18 cellular contexts compared by ENCODE assay signal in genomic region chr22:17190702-17191101, GRCh38.
"Had no signal": no experiment of that assay in that cellular context is flagged by ENCODE, and none has a peak within 500 bp of the region (broad histone marks: within the 10 kb centered on the region; RNA-seq: fewer than 3 reads in every experiment).

No MANE protein-coding gene starts in this region.

- H3K4me3 Mint-ChIP-seq: activated CD4-positive, alpha-beta memory T cell treated with anti-CD3 and anti-CD28 coated beads, Interleukin-2, amount 10 ng/mL, durations not matched to agents 7 days and 5 days; activated CD4-positive, alpha-beta T cell treated with anti-CD3 and anti-CD28 coated beads for 36 hours; activated T-cell treated with anti-CD3 and anti-CD28 coated beads, Interleukin-2, amount 50 U/mL, for 72 hours; brain; memory B cell; stimulated activated effector memory CD8-positive, alpha-beta T cell treated with anti-CD3 and anti-CD28 coated beads, Interleukin-12 subunit alpha, Interleukin-12 subunit beta, amount 100 ng/mL, for 72 hours; T-helper 1 cell treated with Interleukin-12 subunit alpha and Interleukin-12 subunit beta and Interleukin-4 antibody, amounts not matched to agents 30 μg/mL and 1 μg/mL, for 36 hours had no signal

- H3K27me3 Mint-ChIP-seq: activated CD4-positive, alpha-beta memory T cell treated with anti-CD3 and anti-CD28 coated beads, Interleukin-2, amount 10 ng/mL, durations not matched to agents 7 days and 5 days; activated CD4-positive, alpha-beta T cell treated with anti-CD3 and anti-CD28 coated beads for 36 hours; memory B cell had no signal

- ATAC-seq: activated CD4-positive, alpha-beta T cell treated with anti-CD3 and anti-CD28 coated beads for 36 hours; activated naive CD4-positive, alpha-beta T cell treated with anti-CD3 and anti-CD28 coated beads, Interleukin-2, amount 50 U/mL, for 72 hours; activated T-cell treated with anti-CD3 and anti-CD28 coated beads, Interleukin-2, amount 50 U/mL, for 72 hours; left ventricle myocardium superior; stimulated activated effector memory CD8-positive, alpha-beta T cell treated with anti-CD3 and anti-CD28 coated beads, Interleukin-12 subunit alpha, Interleukin-12 subunit beta, amount 100 ng/mL, for 72 hours had no signal

- H3K27ac Mint-ChIP-seq: activated CD4-positive, alpha-beta memory T cell treated with anti-CD3 and anti-CD28 coated beads, Interleukin-2, amount 10 ng/mL, durations not matched to agents 7 days and 5 days; activated T-cell treated with anti-CD3 and anti-CD28 coated beads, Interleukin-2, amount 50 U/mL, for 72 hours; brain; stimulated activated effector memory CD8-positive, alpha-beta T cell treated with anti-CD3 and anti-CD28 coated beads, Interleukin-12 subunit alpha, Interleukin-12 subunit beta, amount 100 ng/mL, for 72 hours; T-helper 1 cell treated with Interleukin-12 subunit alpha and Interleukin-12 subunit beta and Interleukin-4 antibody, amounts not matched to agents 30 μg/mL and 1 μg/mL, for 36 hours had no signal

- H3K36me3 Mint-ChIP-seq: activated naive CD4-positive, alpha-beta T cell treated with anti-CD3 and anti-CD28 coated beads, Interleukin-2, amount 50 U/mL, for 72 hours had no signal

- H3K4me3 ChIP-seq: colonic mucosa, esophagus muscularis mucosa, sigmoid colon, thyroid gland had no signal

- H3K27ac ChIP-seq: colonic mucosa, esophagus muscularis mucosa, sigmoid colon, thyroid gland, WERI-Rb-1 had no signal

- H3K4me1 Mint-ChIP-seq: activated CD4-positive, alpha-beta memory T cell treated with anti-CD3 and anti-CD28 coated beads, Interleukin-2, amount 10 ng/mL, durations not matched to agents 7 days and 5 days had no signal

- DNase-seq: activated CD4-positive, alpha-beta memory T cell treated with anti-CD3 and anti-CD28 coated beads, Interleukin-2, amount 10 ng/mL, durations not matched to agents 7 days and 5 days; activated CD4-positive, alpha-beta T cell treated with anti-CD3 and anti-CD28 coated beads for 36 hours; activated gamma-delta T cell; activated T-cell treated with anti-CD3 and anti-CD28 coated beads, Interleukin-2, amount 50 U/mL, for 72 hours; amniotic stem cell; central memory CD4-positive, alpha-beta T cell; colonic mucosa; kidney glomerular epithelial cell; left ventricle myocardium superior; sigmoid colon; thyroid gland; WERI-Rb-1 had no signal

- H3K4me1 ChIP-seq: colonic mucosa, esophagus muscularis mucosa, sigmoid colon, thyroid gland had no signal

- H3K36me3 ChIP-seq: colonic mucosa, thyroid gland, WERI-Rb-1 had no signal

- H3K27me3 ChIP-seq: colonic mucosa, esophagus muscularis mucosa, sigmoid colon, thyroid gland had no signal

- H3K9me3 Mint-ChIP-seq: activated CD4-positive, alpha-beta memory T cell treated with anti-CD3 and anti-CD28 coated beads, Interleukin-2, amount 10 ng/mL, durations not matched to agents 7 days and 5 days; activated naive CD4-positive, alpha-beta T cell treated with anti-CD3 and anti-CD28 coated beads, Interleukin-2, amount 50 U/mL, for 72 hours; activated T-cell treated with anti-CD3 and anti-CD28 coated beads, Interleukin-2, amount 50 U/mL, for 72 hours; brain; memory B cell; stimulated activated effector memory CD8-positive, alpha-beta T cell treated with anti-CD3 and anti-CD28 coated beads, Interleukin-12 subunit alpha, Interleukin-12 subunit beta, amount 100 ng/mL, for 72 hours; T-helper 1 cell treated with Interleukin-12 subunit alpha and Interleukin-12 subunit beta and Interleukin-4 antibody, amounts not matched to agents 30 μg/mL and 1 μg/mL, for 36 hours had no signal

- H3K9me3 ChIP-seq: colonic mucosa, esophagus muscularis mucosa, sigmoid colon, thyroid gland had no signal
